11 cellular contexts compared by ENCODE assay signal in the genomic region with DNA sequence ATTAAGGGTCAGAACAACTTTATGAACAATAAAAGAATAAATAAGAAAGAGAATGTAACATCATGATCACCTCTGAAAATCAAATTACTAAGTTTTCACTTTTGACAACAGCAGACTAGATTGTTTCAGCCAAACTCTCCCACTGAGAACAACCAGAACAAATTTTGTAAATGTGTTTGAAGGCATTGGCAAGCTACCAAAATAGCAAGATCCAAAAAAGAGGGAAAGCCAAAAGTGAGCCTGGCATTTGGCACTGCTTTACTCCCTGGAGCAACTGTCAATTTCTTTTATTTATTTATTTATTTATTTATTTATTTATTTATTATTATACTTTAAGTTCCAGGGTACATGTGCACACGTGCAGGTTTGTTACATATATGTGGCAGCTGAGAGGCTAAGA.
"Had no signal": no experiment of that assay in that cellular context is flagged by ENCODE, and none has a peak within 500 bp of the region (broad histone marks: within the 10 kb centered on the region; RNA-seq: fewer than 3 reads in every experiment).

No MANE protein-coding gene starts in this region.

- ATAC-seq: effector memory CD8-positive, alpha-beta T cell; gastroesophageal sphincter; natural killer cell had no signal

- DNase-seq: effector memory CD8-positive, alpha-beta T cell; esophagus squamous epithelium; foreskin fibroblast; mammary epithelial cell; natural killer cell; small intestine; stimulated activated CD4-positive, alpha-beta T cell treated with anti-CD3 and anti-CD28 coated beads, Interleukin-12 subunit alpha, Interleukin-12 subunit beta, amount 100 ng/mL, for 4 hours; stimulated activated naive CD4-positive, alpha-beta T cell; stomach; trophoblast cell had no signal
